In the genomic region with DNA sequence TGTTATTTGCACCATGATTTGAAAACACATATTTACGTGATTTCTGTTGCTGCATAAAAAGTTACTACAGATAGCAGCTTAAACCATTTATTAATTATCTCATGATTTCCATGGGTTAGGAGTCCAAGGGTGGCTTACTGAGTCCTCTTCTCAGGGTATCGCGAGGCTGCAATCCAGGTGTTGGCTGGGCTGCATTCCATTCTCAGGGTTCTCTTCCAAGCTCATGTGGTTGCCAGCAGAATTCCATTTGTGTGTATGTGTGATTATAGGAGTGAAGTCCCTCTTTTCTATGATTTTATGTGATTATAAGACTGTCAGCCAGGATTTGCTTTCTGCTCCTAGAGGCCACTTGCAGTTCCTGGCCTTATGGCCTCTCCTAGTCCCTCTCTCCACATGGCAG, we compare ENCODE assay signal across 22 cellular contexts.
DNase-seq lines count a peak whose midpoint lies in the region; ATAC-seq and TF ChIP-seq lines count a peak whose summit lies in the region.
"Had no signal": no experiment of that assay in that cellular context is flagged by ENCODE, and none has a peak within 500 bp of the region (broad histone marks: within the 10 kb centered on the region; RNA-seq: fewer than 3 reads in every experiment).

No MANE protein-coding gene starts in this region.

- DNase-seq in BJ (ENCODE audit: low read depth) (peak; percentile 16), HFFc6 (no peak), astrocyte of the hippocampus (ENCODE audit: low read depth, low spot score) (peak; percentile 63), iris pigment epithelial cell (ENCODE audit: low read depth) (peak; percentile 37), NCI-H1048 (lab: John Stamatoyannopoulos, UW) (no peak)
- no peak for DNase-seq in stimulated activated CD4-positive, alpha-beta T cell treated with anti-CD3 and anti-CD28 coated beads, Interleukin-2, amount 100 ng/mL, for 24 hours
- no peak for DNase-seq in stimulated activated naive CD8-positive, alpha-beta T cell treated with anti-CD3 and anti-CD28 coated beads, Interleukin-15, Interleukin-2, amounts not matched to agents 100 U/mL and 50 U/mL, for 24 hours
- DNase-seq: ACHN; activated CD4-positive, alpha-beta T cell treated with anti-CD3 and anti-CD28 coated beads, Interleukin-2, amount 50 U/mL, for 4 hours; CD4-positive, alpha-beta T cell; cerebellar nuclear complex; effector CD8-positive, alpha-beta T cell; KBM-7; NCI-H2029 treated with DMSO at 0.1 percent for 48 hours; stimulated activated naive CD4-positive, alpha-beta T cell treated with Interleukin-2 at 50 U/mL for 16 hours; thyroid gland had no signal

- POLR2A ChIA-PET in BJ (lab: Charles Lee), result no interaction called here

- no peak overlapping the region for H3K4me3 ChIP-seq in BJ (ENCODE audit: low read depth, low read length)
- H3K4me3 ChIP-seq: esophagus muscularis mucosa, neural progenitor cell, prostate gland, skin epidermis, thyroid gland had no signal

- no peaks in the 10 kb centered on the region for H3K36me3 ChIP-seq in BJ (ENCODE audit: control insufficient read depth, insufficient read depth, low read length)
- H3K36me3 ChIP-seq: esophagus muscularis mucosa, neural progenitor cell, prostate gland, thyroid gland had no signal

- H3K27me3 Mint-ChIP-seq in HFFc6 (ENCODE audit: insufficient read depth), result no peaks in the 10 kb centered on the region
- H3K27me3 Mint-ChIP-seq: CD4-positive, alpha-beta T cell had no signal

- H3K9me3 Mint-ChIP-seq in HFFc6, result peaks cover 23% of the 10 kb centered on the region

- no peaks in the 10 kb centered on the region for H3K27me3 ChIP-seq in BJ (ENCODE audit: control insufficient read depth, insufficient read depth, low read length)
- H3K27me3 ChIP-seq: esophagus muscularis mucosa, neural progenitor cell, thyroid gland had no signal

- CTCF ChIA-PET in BJ (lab: Yijun Ruan, JAX), result interaction anchor here (1.2 kb wide), 1 partner anchor 995 kb away, joined by 6 read pairs; no protein-coding TSS in a partner anchor

- TF ChIP-seq CTCF in BJ (IDR thresholded peaks at IDR 0.05; ENCODE audit: insufficient read depth, low read depth, low read length) (no peak), HFFc6 (IDR thresholded peaks at IDR 0.05) (no peak)

- 0 out of 2 replicates have a peak overlapping the region, but pooled peaks have one; percentile 5 for H3K27ac Mint-ChIP-seq in HFFc6
- H3K27ac Mint-ChIP-seq: CD4-positive, alpha-beta T cell; neural progenitor cell; T-helper 2 cell treated with Interferon-gamma antibody and Interleukin-4, amounts not matched to agents 5 μg/mL and 100 μg/mL, for 36 hours had no signal

- H3K36me3 Mint-ChIP-seq in HFFc6 (ENCODE audit: low read depth), result no peaks in the 10 kb centered on the region; the same call in 1 of the 2 replicates
- H3K36me3 Mint-ChIP-seq: neural progenitor cell had no signal

- ATAC-seq in HG03039 (IDR thresholded peaks at IDR 0.05; ENCODE audit: unreplicated experiment), result no peak
- no peak for ATAC-seq in stimulated activated naive CD8-positive, alpha-beta T cell treated with anti-CD3 and anti-CD28 coated beads, Interleukin-15, Interleukin-2, amounts not matched to agents 100 U/mL and 50 U/mL, for 24 hours

- no peak overlapping the region for H3K4me3 Mint-ChIP-seq in HFFc6
- H3K4me3 Mint-ChIP-seq: CD4-positive, alpha-beta T cell; neural progenitor cell; T-helper 2 cell treated with Interferon-gamma antibody and Interleukin-4, amounts not matched to agents 5 μg/mL and 100 μg/mL, for 36 hours had no signal

- peaks cover 18% of the 10 kb centered on the region for H3K4me1 Mint-ChIP-seq in HFFc6 (ENCODE audit: low read depth)
- H3K4me1 Mint-ChIP-seq: neural progenitor cell had no signal

Comparison
In these comparisons a context has a peak if more than half of its experiments do, and no peak if none do; other contexts are left out.
1. DNase-seq: peak in BJ (single experiment), astrocyte of the hippocampus (single experiment) and iris pigment epithelial cell (single experiment); none in HFFc6 (single experiment), stimulated activated CD4-positive, alpha-beta T cell treated with anti-CD3 and anti-CD28 coated beads, Interleukin-2, amount 100 ng/mL, for 24 hours (0 of 2), NCI-H1048 (single experiment) and stimulated activated naive CD8-positive, alpha-beta T cell treated with anti-CD3 and anti-CD28 coated beads, Interleukin-15, Interleukin-2, amounts not matched to agents 100 U/mL and 50 U/mL, for 24 hours (single experiment).